8 cellular contexts compared by ENCODE assay signal in genomic region chr2:42828487-42829416, GRCh38. TPM values are rescaled to one million over a fixed set of nuclear protein-coding genes. Genes with fewer than 3 reads are reported as not detected.
DNase-seq lines count a peak whose midpoint lies in the region; ATAC-seq and TF ChIP-seq lines count a peak whose summit lies in the region.

No MANE protein-coding gene starts in this region.

- H3K4me3 ChIP-seq in HCT116 (replicated peaks in 1 of 2; ENCODE audit: low read depth in 1 of 2, low read length in 2 of 2) (no peak overlapping the region), adrenal gland (no peak overlapping the region), right atrium auricular region (no peak overlapping the region)

- ATAC-seq in HCT116, result peak; percentile 86
- peak; percentile 93 for ATAC-seq in T-helper 17 cell
- peak; percentile 93 for ATAC-seq in sciatic nerve
- no peak for ATAC-seq in HG03378 (IDR thresholded peaks at IDR 0.05; ENCODE audit: unreplicated experiment)

- WGBS in adrenal gland, 4 donors, result 20 to 34% (median 26%) methylated on average over 9 to 12 of the region's 12 CpGs

- H3K79me2 ChIP-seq in HCT116 (ENCODE audit: insufficient read depth, low read length), result no peaks in the 10 kb centered on the region

- no TSS peak for BruUV-seq in HCT116 (replicated peaks; lab: Mats Ljungman, UMichigan)

- no peaks in the 10 kb centered on the region for H3K27me3 ChIP-seq in HCT116 (ENCODE audit: insufficient read depth, low read length)
- no peaks in the 10 kb centered on the region for H3K27me3 ChIP-seq in adrenal gland
- no peaks in the 10 kb centered on the region for H3K27me3 ChIP-seq in right atrium auricular region

- TF ChIP-seq CTCF in HCT116 (IDR thresholded peaks at IDR 0.05 in 2 of 3, conservative IDR thresholded peaks at IDR 0.05 in 1 of 3; ENCODE audit: borderline replicate concordance in 1 of 3, insufficient read depth in 1 of 3, low read depth in 2 of 3, low read length in 2 of 3) (peak; percentile 75 to 92 (median 90)), adrenal gland (IDR thresholded peaks at IDR 0.05) (peak; percentile 71 to 93 (median 82)), right atrium auricular region (IDR thresholded peaks at IDR 0.05) (peak; percentile 94 to 96)

- H3K4me3 Mint-ChIP-seq in T-helper 17 cell, result peak overlapping the region; percentile 9

- intact Hi-C loops in HCT116 (cut with micrococcal nuclease), result loop anchor here (1.0 to 5.0 kb wide), 4 partner anchors 119 to 781 kb away; no protein-coding TSS in a partner anchor
- intact Hi-C loops in adrenal gland (cut with DNase I), result loop anchor here in 1 of 2 donors (10.0 kb wide), 1 partner anchor 726 kb away; no protein-coding TSS in a partner anchor
- intact Hi-C loops in sciatic nerve (cut with DNase I), result loop anchor here (5.0 kb wide), 1 partner anchor 659 kb away; no protein-coding TSS in a partner anchor

- no peaks in the 10 kb centered on the region for H4K20me1 ChIP-seq in HCT116 (ENCODE audit: insufficient read depth)

- peaks cover 22% of the 10 kb centered on the region for H3K27me3 Mint-ChIP-seq in T-helper 17 cell

- CTCF ChIA-PET in HCT116 (lab: Charles Lee), result interaction anchor here (0.5 to 1.6 kb wide), 12 partner anchors 9 to 749 kb away, joined by 3 to 6 read pairs (median 3); no protein-coding TSS in a partner anchor

- H3K9me3 ChIP-seq in HCT116 (ENCODE audit: control insufficient read depth in 1 of 2, insufficient read depth in 1 of 2, low read depth in 1 of 2, low read length in 2 of 2) (no peaks in the 10 kb centered on the region), T-helper 17 cell (ENCODE audit: control insufficient read depth, low read length, poor library complexity, severe bottlenecking) (no peaks in the 10 kb centered on the region), adrenal gland (replicated peaks in 1 of 3) (no peaks in the 10 kb centered on the region), right atrium auricular region (no peaks in the 10 kb centered on the region)

- H3K27ac ChIP-seq in HCT116 (ENCODE audit: low read depth, low read length) (no peak overlapping the region), adrenal gland (peak overlapping the region in 1 of 5 donors; percentile 51), right atrium auricular region (peak overlapping the region; percentile 56 to 62)

- TF ChIP-seq RAD21 in HCT116 (IDR thresholded peaks at IDR 0.05; ENCODE audit: low read depth), result peak; percentile 82

- H3K4me1 ChIP-seq in HCT116 (ENCODE audit: control insufficient read depth in 1 of 2, insufficient read depth in 2 of 2, low read length in 2 of 2), result peaks cover 0 to 12% of the 10 kb centered on the region in 2 experiments; a peak in 1 of 4 replicates
- H3K4me1 ChIP-seq in adrenal gland (replicated peaks in 1 of 2), result peaks cover 0 to 17% of the 10 kb centered on the region in 2 donors
- peaks cover 0 to 29% of the 10 kb centered on the region in 2 donors for H3K4me1 ChIP-seq in right atrium auricular region

- H3K9me2 ChIP-seq in HCT116 (ENCODE audit: insufficient read depth), result no peaks in the 10 kb centered on the region

- peaks cover 9% of the 10 kb centered on the region for H3K4me1 Mint-ChIP-seq in T-helper 17 cell

- H3K9ac ChIP-seq in HCT116 (ENCODE audit: low read length), result no peak overlapping the region

- DNase-seq in GM04504 (ENCODE audit: low read depth), result peak; percentile 40
- DNase-seq in HCT116 (ENCODE audit: low read depth, low spot score), result peak; percentile 54
- peak; percentile 53 for DNase-seq in NCI-H1105 (lab: John Stamatoyannopoulos, UW)
- DNase-seq in T-helper 17 cell, result peak; percentile 47 to 62 (median 51)
- peak; percentile 58 to 88 (median 74) for DNase-seq in adrenal gland
- peak; percentile 85 for DNase-seq in right atrium auricular region (ENCODE audit: low spot score)
- DNase-seq in sciatic nerve (ENCODE audit: low spot score), result peak; percentile 90

- POLR2A ChIA-PET in HCT116 (lab: Charles Lee), result no interaction called here

- H3K36me3 ChIP-seq in HCT116 (ENCODE audit: control insufficient read depth in 1 of 2, insufficient read depth in 2 of 2, low read length in 2 of 2) (no peaks in the 10 kb centered on the region), adrenal gland (replicated peaks in 1 of 2) (no peaks in the 10 kb centered on the region), right atrium auricular region (no peaks in the 10 kb centered on the region)

- H3K36me3 Mint-ChIP-seq in T-helper 17 cell (ENCODE audit: low read depth), result peaks cover 2% of the 10 kb centered on the region

- no peak overlapping the region for H3K27ac Mint-ChIP-seq in T-helper 17 cell

- H3K4me2 ChIP-seq in HCT116 (ENCODE audit: low read length), result peak overlapping the region; percentile 74; the same call in 1 of the 2 replicates

- TF ChIP-seq POLR2A in HCT116 (IDR thresholded peaks at IDR 0.05; ENCODE audit: borderline replicate concordance, extremely low read depth, insufficient read depth, insufficient read length), result no peak
- TF ChIP-seq POLR2A in adrenal gland (IDR thresholded peaks at IDR 0.05), result no peak

- peak overlapping the region; percentile 83 for H2AFZ ChIP-seq in HCT116 (ENCODE audit: low read depth, low read length, poor library complexity, severe bottlenecking)

- RAD21 ChIA-PET in HCT116 (lab: Charles Lee; ENCODE audit: low non-redundant PET in 1 of 2, low total read pairs in 2 of 2, uncharacterized antibody in 2 of 2, unreplicated experiment in 2 of 2), result no interaction called here

TF ChIP-seq in HCT116, 20 proteins besides CTCF, POLR2A, EP300 and RAD21 (continues in another document):
- TF ChIP-seq MAX (IDR thresholded peaks at IDR 0.05) (no peak), YY1 (IDR thresholded peaks at IDR 0.05; ENCODE audit: extremely low read depth, insufficient replicate concordance, low read depth, low read length) (no peak), FOSL1 (IDR thresholded peaks at IDR 0.05; ENCODE audit: low read depth) (no peak), POLR2AphosphoS5 (IDR thresholded peaks at IDR 0.05; ENCODE audit: low read depth, low read length) (no peak), REST (IDR thresholded peaks at IDR 0.05; ENCODE audit: low read depth) (no peak), SIN3A (IDR thresholded peaks at IDR 0.05; ENCODE audit: low read depth) (no peak), EZH2phosphoT487 (IDR thresholded peaks at IDR 0.05; ENCODE audit: borderline replicate concordance) (no peak), SRF (IDR thresholded peaks at IDR 0.05; ENCODE audit: low read depth) (no peak), ELF1 (IDR thresholded peaks at IDR 0.05; ENCODE audit: borderline replicate concordance, low read depth) (no peak), EGR1 (IDR thresholded peaks at IDR 0.05; ENCODE audit: low read depth) (no peak), ZFX (IDR thresholded peaks at IDR 0.05) (no peak), JUND (IDR thresholded peaks at IDR 0.05) (no peak), TCF7L2 (IDR thresholded peaks at IDR 0.05; ENCODE audit: borderline replicate concordance, extremely low read depth, insufficient read depth, insufficient read length) (no peak), ZNF274 (IDR thresholded peaks at IDR 0.05; ENCODE audit: low read depth, low read length) (no peak)
- TF ChIP-seq, protein P1, sequence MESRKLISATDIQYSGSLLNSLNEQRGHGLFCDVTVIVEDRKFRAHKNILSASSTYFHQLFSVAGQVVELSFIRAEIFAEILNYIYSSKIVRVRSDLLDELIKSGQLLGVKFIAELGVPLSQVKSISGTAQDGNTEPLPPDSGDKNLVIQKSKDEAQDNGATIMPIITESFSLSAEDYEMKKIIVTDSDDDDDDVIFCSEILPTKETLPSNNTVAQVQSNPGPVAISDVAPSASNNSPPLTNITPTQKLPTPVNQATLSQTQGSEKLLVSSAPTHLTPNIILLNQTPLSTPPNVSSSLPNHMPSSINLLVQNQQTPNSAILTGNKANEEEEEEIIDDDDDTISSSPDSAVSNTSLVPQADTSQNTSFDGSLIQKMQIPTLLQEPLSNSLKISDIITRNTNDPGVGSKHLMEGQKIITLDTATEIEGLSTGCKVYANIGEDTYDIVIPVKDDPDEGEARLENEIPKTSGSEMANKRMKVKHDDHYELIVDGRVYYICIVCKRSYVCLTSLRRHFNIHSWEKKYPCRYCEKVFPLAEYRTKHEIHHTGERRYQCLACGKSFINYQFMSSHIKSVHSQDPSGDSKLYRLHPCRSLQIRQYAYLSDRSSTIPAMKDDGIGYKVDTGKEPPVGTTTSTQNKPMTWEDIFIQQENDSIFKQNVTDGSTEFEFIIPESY (IDR thresholded peaks at IDR 0.05; ENCODE audit: extremely low read depth, insufficient replicate concordance, low read length), result no peak

RNA-seq across cellular contexts. Expression of gene HAAO, which starts 36.4 kb away (rescaled TPM):
- total RNA-seq in HCT116 (2021; ENCODE audit: unreplicated experiment) (not detected), T-helper 17 cell (under 1 TPM in 1 of 2 donors, not detected in 1; 0.37 TPM), adrenal gland (10 to 100 TPM in 6 of 8 donors, 1 to 10 TPM in 2; 3.1 to 30.1 (median 12.6) TPM), right atrium auricular region (1 to 10 TPM; 1.4 to 2.6 TPM), sciatic nerve (14.3 TPM)
- 0.05 TPM in 1 of 2 replicates, not detected in the other for polyA plus RNA-seq in HCT116 (2012)
- 10 to 100 TPM in 2 of 3 donors, 1 to 10 TPM in 1; 2.7 to 24.4 (median 20.8) TPM for polyA plus RNA-seq in adrenal gland

Comparison
In these comparisons a context has a peak if more than half of its experiments do, and no peak if none do; other contexts are left out.
1. DNase-seq: peak in every context shown above with its lines; median percentile 90 in sciatic nerve; 85 in right atrium auricular region; 74 in adrenal gland; 54 in HCT116; 53 in NCI-H1105; 51 in T-helper 17 cell; 40 in GM04504.